In genomic region chr1:26993237-26994019, GRCh38 we compare ENCODE assay signal across 8 cellular contexts. TPM values are rescaled to one million over a fixed set of nuclear protein-coding genes. Genes with fewer than 3 reads are reported as not detected.
A peak's percentile ranks its signal among the peaks of the same experiment; 100 is the strongest.
DNase-seq lines count a peak whose midpoint lies in the region; ATAC-seq and TF ChIP-seq lines count a peak whose summit lies in the region.

Gene TRNP1 (plus strand): TSS chr1:26993692. CDS start chr1:26993787, 95 bp downstream.

- H3K4me3 Mint-ChIP-seq in activated T-helper 2 cell treated with anti-CD3 and anti-CD28 coated beads, Interferon-gamma antibody, Interleukin-2, Interleukin-4, amounts not matched to agents 10 μg/mL and 5 μg/mL and 100 μg/mL, durations not matched to agents 14 hours and 24 hours and 36 hours (ENCODE audit: low read depth), result peak within 1 kb of the TSS; percentile 82
- peak within 1 kb of the TSS; percentile 84 to 89 (median 87) for H3K4me3 Mint-ChIP-seq in nephron

- TF ChIP-seq CTCF in Peyer's patch (IDR thresholded peaks at IDR 0.05) (no peak), fibroblast of pulmonary artery (IDR thresholded peaks at IDR 0.05; ENCODE audit: low read length, missing control alignments) (no peak), nephron (IDR thresholded peaks at IDR 0.05; ENCODE audit: unreplicated experiment in 3 of 3) (no peak)

- H3K27ac Mint-ChIP-seq in activated T-helper 2 cell treated with anti-CD3 and anti-CD28 coated beads, Interferon-gamma antibody, Interleukin-2, Interleukin-4, amounts not matched to agents 10 μg/mL and 5 μg/mL and 100 μg/mL, durations not matched to agents 14 hours and 24 hours and 36 hours, result peak within 1 kb of the TSS; percentile 43
- peak within 1 kb of the TSS in 2 of 3 experiments; percentile 42 to 69 for H3K27ac Mint-ChIP-seq in nephron

- H3K27me3 ChIP-seq in Peyer's patch, result peaks cover 0 to 7% of the 10 kb centered on the region in 2 donors

- peak within 1 kb of the TSS in 3 of 4 donors; percentile 30 to 74 (median 66) for H3K27ac ChIP-seq in Peyer's patch

- H3K4me1 Mint-ChIP-seq in activated T-helper 2 cell treated with anti-CD3 and anti-CD28 coated beads, Interferon-gamma antibody, Interleukin-2, Interleukin-4, amounts not matched to agents 10 μg/mL and 5 μg/mL and 100 μg/mL, durations not matched to agents 14 hours and 24 hours and 36 hours (ENCODE audit: low read depth), result peaks cover 16% of the 10 kb centered on the region
- H3K4me1 Mint-ChIP-seq in nephron, result peaks cover 23% of the 10 kb centered on the region

- no peaks in the 10 kb centered on the region for H3K36me3 ChIP-seq in Peyer's patch

- intact Hi-C loops in activated T-helper 2 cell treated with anti-CD3 and anti-CD28 coated beads, Interferon-gamma antibody, Interleukin-2, Interleukin-4, amounts not matched to agents 10 μg/mL and 5 μg/mL and 100 μg/mL, durations not matched to agents 14 hours and 24 hours and 36 hours (cut with micrococcal nuclease), result no loop called here

- H3K9me3 Mint-ChIP-seq in activated T-helper 2 cell treated with anti-CD3 and anti-CD28 coated beads, Interferon-gamma antibody, Interleukin-2, Interleukin-4, amounts not matched to agents 10 μg/mL and 5 μg/mL and 100 μg/mL, durations not matched to agents 14 hours and 24 hours and 36 hours, result no peaks in the 10 kb centered on the region
- H3K9me3 Mint-ChIP-seq in nephron, result no peaks in the 10 kb centered on the region

- peaks cover 58% of the 10 kb centered on the region for H3K27me3 Mint-ChIP-seq in activated T-helper 2 cell treated with anti-CD3 and anti-CD28 coated beads, Interferon-gamma antibody, Interleukin-2, Interleukin-4, amounts not matched to agents 10 μg/mL and 5 μg/mL and 100 μg/mL, durations not matched to agents 14 hours and 24 hours and 36 hours (ENCODE audit: low read depth)
- H3K27me3 Mint-ChIP-seq in nephron (ENCODE audit: low read depth), result peaks cover 78% of the 10 kb centered on the region

- peak; percentile 68 to 80 (median 79) for DNase-seq in Peyer's patch
- DNase-seq in activated T-helper 2 cell treated with anti-CD3 and anti-CD28 coated beads, Interferon-gamma antibody, Interleukin-2, Interleukin-4, amounts not matched to agents 10 μg/mL and 5 μg/mL and 100 μg/mL, durations not matched to agents 14 hours and 24 hours and 36 hours (ENCODE audit: low spot score), result peak; percentile 60
- DNase-seq in fibroblast of pulmonary artery (ENCODE audit: low read depth), result peak; percentile 78
- DNase-seq in stimulated activated naive CD4-positive, alpha-beta T cell treated with Interleukin-2 at 50 U/mL for 16 hours (lab: John Stamatoyannopoulos, UW), result peak; percentile 76

- TF ChIP-seq POLR2A in Peyer's patch (IDR thresholded peaks at IDR 0.05), result peak in 1 of 2 donors; percentile 17

- peaks cover 0 to 33% (median 8%) of the 10 kb centered on the region in 4 donors for H3K4me1 ChIP-seq in Peyer's patch

- ATAC-seq in HG03460 (IDR thresholded peaks at IDR 0.05; ENCODE audit: unreplicated experiment), result peak; percentile 46
- ATAC-seq in HG03520 (IDR thresholded peaks at IDR 0.05; ENCODE audit: unreplicated experiment), result no peak

- H3K4me3 ChIP-seq in GM08714 (ENCODE audit: low read length), result peak within 1 kb of the TSS; percentile 53; the same call in 1 of the 2 replicates
- H3K4me3 ChIP-seq in Peyer's patch, result peak within 1 kb of the TSS; percentile 42 to 85 (median 67)
- peak within 1 kb of the TSS; percentile 71 for H3K4me3 ChIP-seq in fibroblast of pulmonary artery (replicated peaks; ENCODE audit: low read depth, low read length)

- H3K36me3 Mint-ChIP-seq in activated T-helper 2 cell treated with anti-CD3 and anti-CD28 coated beads, Interferon-gamma antibody, Interleukin-2, Interleukin-4, amounts not matched to agents 10 μg/mL and 5 μg/mL and 100 μg/mL, durations not matched to agents 14 hours and 24 hours and 36 hours (ENCODE audit: low read depth), result no peaks in the 10 kb centered on the region
- no peaks in the 10 kb centered on the region for H3K36me3 Mint-ChIP-seq in nephron (ENCODE audit: low read depth)

- no peaks in the 10 kb centered on the region for H3K9me3 ChIP-seq in Peyer's patch

RNA-seq across cellular contexts. Expression of gene TRNP1, which starts in this region (rescaled TPM):
- total RNA-seq in Peyer's patch, result 10 to 100 TPM in 1 of 4 donors, 1 to 10 TPM in 2, not detected in 1; 1.9 to 12.2 (median 3.2) TPM
- 0.85 and 0.89 TPM in 2 replicates for total RNA-seq in activated T-helper 2 cell treated with anti-CD3 and anti-CD28 coated beads, Interferon-gamma antibody, Interleukin-2, Interleukin-4, amounts not matched to agents 10 μg/mL and 5 μg/mL and 100 μg/mL, durations not matched to agents 14 hours and 24 hours and 36 hours

Comparison
In these comparisons a context has a peak if more than half of its experiments do, and no peak if none do; other contexts are left out.
1. Peak in DNase-seq in activated T-helper 2 cell treated with anti-CD3 and anti-CD28 coated beads, Interferon-gamma antibody, Interleukin-2, Interleukin-4, amounts not matched to agents 10 μg/mL and 5 μg/mL and 100 μg/mL, durations not matched to agents 14 hours and 24 hours and 36 hours; RNA of the gene not detected or under 1 TPM.